In genomic region chr6:69866351-69867074, GRCh38 we compare ENCODE assay signal across 8 cellular contexts. TPM values are rescaled to one million over a fixed set of nuclear protein-coding genes. Genes with fewer than 3 reads are reported as not detected.
DNase-seq lines count a peak whose midpoint lies in the region; ATAC-seq, FAIRE-seq and TF ChIP-seq lines count a peak whose summit lies in the region.

Gene COL19A1 (plus strand): TSS chr6:69866556. CDS start chr6:69879568, 13,012 bp downstream.

- H3K4me1 ChIP-seq in HUES64 (ENCODE audit: insufficient read depth, low read length) = peaks cover 15% of the 10 kb centered on the region; the same call in 1 of the 2 replicates
- H3K4me1 ChIP-seq in endothelial cell of umbilical vein (ENCODE audit: control insufficient read depth, extremely low read depth, insufficient read depth, low read length) = peaks cover 7% of the 10 kb centered on the region
- H3K4me1 ChIP-seq in upper lobe of right lung = peaks cover 12% of the 10 kb centered on the region

- peaks cover 66% of the 10 kb centered on the region for H3K27me3 Mint-ChIP-seq in activated CD4-positive, alpha-beta T cell treated with anti-CD3 and anti-CD28 coated beads, Interleukin-2, amount 10 ng/mL, durations not matched to agents 7 days and 5 days

- CTCF ChIA-PET in activated CD4-positive, alpha-beta T cell treated with anti-CD3 and anti-CD28 coated beads, Interleukin-2, amount 10 ng/mL, durations not matched to agents 7 days and 5 days (lab: Charles Lee) = interaction anchor here (0.8 to 1.7 kb wide), 4 partner anchors 10 to 1089 kb away, joined by 3 to 5 read pairs (median 4); partner anchors contain the start of gene LMBRD1
- CTCF ChIA-PET in endothelial cell of umbilical vein (lab: Charles Lee) = interaction anchor here (0.6 to 0.7 kb wide), 2 partner anchors 10 to 1544 kb away, joined by 3 read pairs; no protein-coding TSS in a partner anchor

- peak; percentile 10 for DNase-seq in activated CD4-positive, alpha-beta T cell treated with anti-CD3 and anti-CD28 coated beads, Interleukin-2, amount 10 ng/mL, durations not matched to agents 7 days and 5 days
- DNase-seq in endothelial cell of umbilical vein (ENCODE audit: low read depth, low spot score) = peak; percentile 21
- no peak for DNase-seq in myocyte (ENCODE audit: low read depth)
- peak; percentile 60 for DNase-seq in upper lobe of right lung
- DNase-seq in NCI-H2196 (lab: John Stamatoyannopoulos, UW; ENCODE audit: unreplicated experiment) = no peak

- H3K36me3 ChIP-seq in HUES64 (ENCODE audit: insufficient read depth, low read length) (no peaks in the 10 kb centered on the region), endothelial cell of umbilical vein (ENCODE audit: control insufficient read depth in 2 of 2, extremely low read depth in 1 of 2, insufficient read depth in 2 of 2, low read length in 2 of 2) (no peaks in the 10 kb centered on the region), upper lobe of right lung (no peaks in the 10 kb centered on the region)

- POLR2A ChIA-PET in activated CD4-positive, alpha-beta T cell treated with anti-CD3 and anti-CD28 coated beads, Interleukin-2, amount 10 ng/mL, durations not matched to agents 7 days and 5 days (lab: Charles Lee) = no interaction called here
- POLR2A ChIA-PET in endothelial cell of umbilical vein (lab: Charles Lee) = interaction anchor here (0.6 kb wide), 1 partner anchor 18 kb away, joined by 3 read pairs; no protein-coding TSS in a partner anchor

- dilution Hi-C loops in endothelial cell of umbilical vein (cut with MboI; ENCODE audit: extremely low pct_ligation_motif_present, low sequenced_read_pairs) = no loop called here

- H3K4me1 Mint-ChIP-seq in activated CD4-positive, alpha-beta T cell treated with anti-CD3 and anti-CD28 coated beads, Interleukin-2, amount 10 ng/mL, durations not matched to agents 7 days and 5 days = peaks cover 13% of the 10 kb centered on the region

- peak within 1 kb of the TSS; percentile 62 for H3K4me3 Mint-ChIP-seq in activated CD4-positive, alpha-beta T cell treated with anti-CD3 and anti-CD28 coated beads, Interleukin-2, amount 10 ng/mL, durations not matched to agents 7 days and 5 days

- no peak for TF ChIP-seq CTCF in endothelial cell of umbilical vein (IDR thresholded peaks at IDR 0.05; ENCODE audit: extremely low read depth in 1 of 2, insufficient read depth in 1 of 2, low read depth in 1 of 2, low read length in 2 of 2)
- no peak for TF ChIP-seq CTCF in upper lobe of right lung (IDR thresholded peaks at IDR 0.05)

- peak within 1 kb of the TSS; percentile 90 for H2AFZ ChIP-seq in endothelial cell of umbilical vein (ENCODE audit: low read depth, low read length)

- peak within 1 kb of the TSS; percentile 80 for H3K4me2 ChIP-seq in endothelial cell of umbilical vein (ENCODE audit: insufficient read depth, low read length)

- peak within 1 kb of the TSS; percentile 89 for H3K4me3 ChIP-seq in GM08714 (ENCODE audit: low read length)
- peak within 1 kb of the TSS; percentile 55 for H3K4me3 ChIP-seq in HUES64 (ENCODE audit: low read length)
- H3K4me3 ChIP-seq in endothelial cell of umbilical vein (replicated peaks in 1 of 3; ENCODE audit: insufficient read depth in 1 of 3, low read depth in 1 of 3, low read length in 3 of 3) = peak within 1 kb of the TSS; percentile 30 to 42 (median 32)
- peak within 1 kb of the TSS; percentile 55 for H3K4me3 ChIP-seq in upper lobe of right lung

- 5% methylated on average over 25 of the region's 26 CpGs for WGBS in HUES64

- no peaks in the 10 kb centered on the region for H3K9me3 ChIP-seq in HUES64 (ENCODE audit: insufficient read depth, low read depth, low read length)
- H3K9me3 ChIP-seq in endothelial cell of umbilical vein (replicated peaks; ENCODE audit: control insufficient read depth, insufficient read depth, low read length) = no peaks in the 10 kb centered on the region
- H3K9me3 ChIP-seq in upper lobe of right lung = no peaks in the 10 kb centered on the region

- H3K36me3 Mint-ChIP-seq in activated CD4-positive, alpha-beta T cell treated with anti-CD3 and anti-CD28 coated beads, Interleukin-2, amount 10 ng/mL, durations not matched to agents 7 days and 5 days (ENCODE audit: low read depth) = no peaks in the 10 kb centered on the region

- no peaks in the 10 kb centered on the region for H3K9me3 Mint-ChIP-seq in activated CD4-positive, alpha-beta T cell treated with anti-CD3 and anti-CD28 coated beads, Interleukin-2, amount 10 ng/mL, durations not matched to agents 7 days and 5 days

- TF ChIP-seq POLR2A in endothelial cell of umbilical vein (IDR thresholded peaks at IDR 0.05; ENCODE audit: low read depth, low read length) = no peak

- BruUV-seq in endothelial cell of umbilical vein (replicated peaks; lab: Mats Ljungman, UMichigan) = no TSS peak

- H3K9me1 ChIP-seq in endothelial cell of umbilical vein (replicated peaks; ENCODE audit: control insufficient read depth, extremely low read depth, insufficient read depth, low read length) = no peaks in the 10 kb centered on the region

- H3K79me2 ChIP-seq in endothelial cell of umbilical vein (ENCODE audit: control insufficient read depth, insufficient read depth, low read length) = no peaks in the 10 kb centered on the region

- H3K9ac ChIP-seq in HUES64 (ENCODE audit: low read depth, low read length) (no peak within 1 kb of the TSS), endothelial cell of umbilical vein (replicated peaks; ENCODE audit: extremely low read depth, insufficient read depth, low read length) (no peak within 1 kb of the TSS)

- ATAC-seq in GM21515 (IDR thresholded peaks at IDR 0.05; ENCODE audit: unreplicated experiment) (peak; percentile 60), upper lobe of right lung (peak; percentile 42)

- intact Hi-C loops in endothelial cell of umbilical vein (cut with micrococcal nuclease) (no loop called here), upper lobe of right lung (cut with DNase I) (no loop called here)

- H3K27ac ChIP-seq in HUES64 (ENCODE audit: low read depth, low read length) (no peak within 1 kb of the TSS), endothelial cell of umbilical vein (ENCODE audit: insufficient read depth, low read depth, low read length) (no peak within 1 kb of the TSS), upper lobe of right lung (no peak within 1 kb of the TSS)

- H3K27me3 ChIP-seq in HUES64 (ENCODE audit: insufficient read depth, low read length) (peaks cover 65% of the 10 kb centered on the region), endothelial cell of umbilical vein (ENCODE audit: control insufficient read depth in 2 of 2, insufficient read depth in 2 of 2, low read length in 2 of 2) (peaks cover 22 to 44% of the 10 kb centered on the region in 2 experiments), upper lobe of right lung (peaks cover 50% of the 10 kb centered on the region)

- no peaks in the 10 kb centered on the region for H4K20me1 ChIP-seq in endothelial cell of umbilical vein (replicated peaks; ENCODE audit: control insufficient read depth, extremely low read depth, insufficient read depth, low read length)

- no peak for FAIRE-seq in endothelial cell of umbilical vein (lab: Jason Lieb, UNC)

- H3K27ac Mint-ChIP-seq in activated CD4-positive, alpha-beta T cell treated with anti-CD3 and anti-CD28 coated beads, Interleukin-2, amount 10 ng/mL, durations not matched to agents 7 days and 5 days = no peak within 1 kb of the TSS

TF ChIP-seq in endothelial cell of umbilical vein, 7 proteins besides CTCF, POLR2A, EP300 and RAD21:
- TF ChIP-seq MYC (IDR thresholded peaks at IDR 0.05; ENCODE audit: low read depth, low read length) = no peak
- TF ChIP-seq POLR2AphosphoS5 (IDR thresholded peaks at IDR 0.05; ENCODE audit: insufficient read depth, low read depth, low read length) = no peak
- TF ChIP-seq MAX (IDR thresholded peaks at IDR 0.05; ENCODE audit: insufficient read depth, insufficient read length) = no peak
- TF ChIP-seq EZH2 (IDR thresholded peaks at IDR 0.05; ENCODE audit: borderline replicate concordance, low read depth, low read length, severe bottlenecking) = no peak
- no peak for TF ChIP-seq GATA2 (IDR thresholded peaks at IDR 0.05; ENCODE audit: insufficient read depth, insufficient read length, low read depth, low read length)

RNA-seq across cellular contexts. Expression of gene COL19A1, which starts in this region (rescaled TPM):
- polyA plus RNA-seq in HUES64 (2013, experiment 1 of 2) = 0.05 TPM
- polyA plus RNA-seq in HUES64 (2013, experiment 2 of 2) = 0.13 TPM
- not detected for total RNA-seq in activated CD4-positive, alpha-beta T cell treated with anti-CD3 and anti-CD28 coated beads, Interleukin-2, amount 10 ng/mL, durations not matched to agents 7 days and 5 days
- total RNA-seq in endothelial cell of umbilical vein (not detected in 2 replicates), myocyte (38.8 and 101 TPM in 2 replicates), upper lobe of right lung (not detected)
- not detected in 2 replicates for polyA plus RNA-seq in endothelial cell of umbilical vein
- polyA plus RNA-seq in endothelial cell of umbilical vein (2011; cell fraction: cytosol; rRNA removed) = not detected in 2 replicates
- polyA plus RNA-seq in endothelial cell of umbilical vein (2011; cell fraction: nucleus; rRNA removed) = not detected in 2 replicates
- not detected in 2 replicates for polyA plus RNA-seq in endothelial cell of umbilical vein (2012)
- polyA minus RNA-seq in endothelial cell of umbilical vein = not detected in 2 replicates
- not detected for polyA minus RNA-seq in endothelial cell of umbilical vein (2011; cell fraction: cytosol; rRNA and poly(A)+ RNA removed)
- polyA minus RNA-seq in endothelial cell of umbilical vein (2011; cell fraction: nucleus; rRNA and poly(A)+ RNA removed) = not detected in 2 replicates
- polyA plus RNA-seq in myocyte (2012) = 10.4 TPM

Comparison
In these comparisons a context has a peak if more than half of its experiments do, and no peak if none do; other contexts are left out.
1. RNA of gene COL19A1 (total RNA-seq): 38.8 to 101 TPM in myocyte; not detected in upper lobe of right lung (single experiment), not detected in activated CD4-positive, alpha-beta T cell treated with anti-CD3 and anti-CD28 coated beads, Interleukin-2, amount 10 ng/mL, durations not matched to agents 7 days and 5 days and not detected in endothelial cell of umbilical vein; every median in the first group is over 10 times any median in the second.
2. Peak in DNase-seq in activated CD4-positive, alpha-beta T cell treated with anti-CD3 and anti-CD28 coated beads, Interleukin-2, amount 10 ng/mL, durations not matched to agents 7 days and 5 days; RNA of the gene not detected or under 1 TPM.
3. Peak in DNase-seq, H3K4me3 ChIP-seq and H3K4me2 ChIP-seq in endothelial cell of umbilical vein; RNA of the gene not detected or under 1 TPM.
4. Peak in DNase-seq, ATAC-seq and H3K4me3 ChIP-seq in upper lobe of right lung; RNA of the gene not detected or under 1 TPM.
5. H3K4me3 ChIP-seq: peak in every context shown above with its lines; median percentile 89 in GM08714; 55 in HUES64; 55 in upper lobe of right lung; 32 in endothelial cell of umbilical vein.